ENCODE assay signal across 27 cellular contexts in the genomic region with DNA sequence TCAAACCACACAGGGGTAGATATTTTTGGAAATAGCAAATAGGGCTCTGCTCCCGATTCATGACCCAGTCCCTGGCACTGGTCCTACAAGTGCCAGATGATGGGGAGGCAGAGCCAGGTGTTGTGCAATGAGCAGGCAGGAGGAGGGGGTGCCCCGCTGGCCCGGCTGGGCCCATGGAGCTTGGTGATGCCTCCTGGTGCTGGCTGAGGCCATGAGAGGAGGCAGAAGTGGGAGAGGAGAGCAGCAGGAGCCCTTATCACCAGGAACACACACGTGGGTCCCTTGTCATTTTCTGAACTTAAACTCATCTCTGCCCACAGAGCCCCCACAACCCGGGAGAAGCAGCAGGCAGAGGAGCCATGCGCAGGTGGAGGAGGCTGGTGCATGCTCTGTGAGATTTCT.
DNase-seq lines count a peak whose midpoint lies in the region; ATAC-seq and TF ChIP-seq lines count a peak whose summit lies in the region.
"Had no signal": no experiment of that assay in that cellular context is flagged by ENCODE, and none has a peak within 500 bp of the region (broad histone marks: within the 10 kb centered on the region; RNA-seq: fewer than 3 reads in every experiment).

No MANE protein-coding gene starts in this region.

- in situ Hi-C loops in GM13977 (cut with MboI; ENCODE audit: low pct_unique_long_range_greater_than_20kb, low sequenced_read_pairs, unreplicated experiment) = no loop called here

- H3K36me3 Mint-ChIP-seq in activated T-cell treated with anti-CD3 and anti-CD28 coated beads, Interleukin-2, amount 50 U/mL, for 24 hours (ENCODE audit: low read depth) = no peaks in the 10 kb centered on the region
- H3K36me3 Mint-ChIP-seq: T-cell had no signal

- H3K23ac ChIP-seq in neuronal stem cell (ENCODE audit: low read depth, low read length, poor library complexity) = no peak overlapping the region

- no peak overlapping the region for H2BK12ac ChIP-seq in neuronal stem cell (ENCODE audit: low read length)

- H3K4me3 ChIP-seq in right atrium auricular region = no peak overlapping the region
- H3K4me3 ChIP-seq in neuronal stem cell (ENCODE audit: low read length in 2 of 2) = no peak overlapping the region
- H3K4me3 ChIP-seq: body of pancreas, esophagus muscularis mucosa, GM23248, PC-9, sigmoid colon had no signal

- H4K8ac ChIP-seq in neuronal stem cell (ENCODE audit: low read depth, low read length) = no peak overlapping the region

- intact Hi-C loops in Right ventricle myocardium inferior (cut with DNase I) (no loop called here), head of caudate nucleus (cut with DNase I) (no loop called here)

- no peak overlapping the region for H3K9ac ChIP-seq in neuronal stem cell (ENCODE audit: low read depth, low read length, poor library complexity)
- H3K9ac ChIP-seq: GM23248 had no signal

- ATAC-seq in Right ventricle myocardium inferior (peak; percentile 80), GM21390 (IDR thresholded peaks at IDR 0.05; ENCODE audit: unreplicated experiment) (no peak)
- ATAC-seq: activated CD8-positive, alpha-beta T cell treated with anti-CD3 and anti-CD28 coated beads, Interleukin-2, amount 10 ng/mL, durations not matched to agents 7 days and 5 days; body of pancreas; T-cell had no signal

- no peak overlapping the region for H2BK120ac ChIP-seq in neuronal stem cell (ENCODE audit: low read depth, low read length)

- no peak overlapping the region for H3K4me2 ChIP-seq in neuronal stem cell (ENCODE audit: insufficient read depth, low read length, poor library complexity, severe bottlenecking)
- H3K4me2 ChIP-seq: PC-9 had no signal

- H3K36me3 ChIP-seq in right atrium auricular region = no peaks in the 10 kb centered on the region
- H3K36me3 ChIP-seq in neuronal stem cell (replicated peaks in 1 of 2; ENCODE audit: control insufficient read depth in 2 of 2, insufficient read depth in 2 of 2, low read length in 2 of 2) = no peaks in the 10 kb centered on the region
- H3K36me3 ChIP-seq: BE2C, esophagus muscularis mucosa, sigmoid colon had no signal

- H3K27me3 Mint-ChIP-seq in activated T-cell treated with anti-CD3 and anti-CD28 coated beads, Interleukin-2, amount 50 U/mL, for 24 hours = peaks cover 18% of the 10 kb centered on the region

- peak overlapping the region; percentile 51 for H3K18ac ChIP-seq in neuronal stem cell (ENCODE audit: low read length)

- no peak overlapping the region for H4K91ac ChIP-seq in neuronal stem cell (ENCODE audit: low read depth, low read length, poor library complexity)

- H2BK15ac ChIP-seq in neuronal stem cell (ENCODE audit: low read length) = no peak overlapping the region

- no peak overlapping the region for H3K14ac ChIP-seq in neuronal stem cell (ENCODE audit: low read length)

- H2AFZ ChIP-seq in neuronal stem cell (ENCODE audit: low read length) = no peak overlapping the region
- H2AFZ ChIP-seq: GM23248, PC-9 had no signal

- H3K4ac ChIP-seq in neuronal stem cell (ENCODE audit: low read length) = no peak overlapping the region

- no peaks in the 10 kb centered on the region for H3K4me1 Mint-ChIP-seq in activated T-cell treated with anti-CD3 and anti-CD28 coated beads, Interleukin-2, amount 50 U/mL, for 24 hours (ENCODE audit: low read depth)
- H3K4me1 Mint-ChIP-seq: T-cell had no signal

- no peaks in the 10 kb centered on the region for H3K9me3 ChIP-seq in right atrium auricular region
- H3K9me3 ChIP-seq in neuronal stem cell (replicated peaks in 1 of 2; ENCODE audit: control insufficient read depth in 2 of 2, insufficient read depth in 1 of 2, low read depth in 1 of 2, low read length in 2 of 2) = no peaks in the 10 kb centered on the region
- H3K9me3 ChIP-seq: BE2C, body of pancreas, esophagus muscularis mucosa, sigmoid colon had no signal

- H2AK5ac ChIP-seq in neuronal stem cell (ENCODE audit: low read depth, low read length) = no peak overlapping the region

- H3K27ac ChIP-seq in right atrium auricular region (no peak overlapping the region), neuronal stem cell (replicated peaks; ENCODE audit: low read length) (no peak overlapping the region)
- H3K27ac ChIP-seq: body of pancreas, esophagus muscularis mucosa, GM23248, PC-9, sigmoid colon had no signal

- no peaks in the 10 kb centered on the region for H3K9me3 Mint-ChIP-seq in activated T-cell treated with anti-CD3 and anti-CD28 coated beads, Interleukin-2, amount 50 U/mL, for 24 hours

- no peak overlapping the region for H3K27ac Mint-ChIP-seq in activated T-cell treated with anti-CD3 and anti-CD28 coated beads, Interleukin-2, amount 50 U/mL, for 24 hours
- H3K27ac Mint-ChIP-seq: activated CD8-positive, alpha-beta T cell treated with anti-CD3 and anti-CD28 coated beads, Interleukin-2, amount 10 ng/mL, durations not matched to agents 7 days and 5 days; HFFc6; T-cell had no signal

- DNase-seq in Right ventricle myocardium inferior (ENCODE audit: missing footprints) (peak; percentile 72), right atrium auricular region (ENCODE audit: low spot score) (no peak), head of caudate nucleus (peak; percentile 36 to 92 (median 73)), neuronal stem cell (ENCODE audit: low spot score) (no peak), GM13977 (ENCODE audit: low spot score) (no peak)
- DNase-seq in activated T-cell treated with anti-CD3 and anti-CD28 coated beads, Interleukin-2, amount 50 U/mL, for 24 hours = no peak
- no peak for DNase-seq in stimulated activated CD4-positive, alpha-beta T cell treated with anti-CD3 and anti-CD28 coated beads, Interleukin-2, amount 100 ng/mL, for 48 hours
- DNase-seq: activated CD4-positive, CD25-positive, alpha-beta regulatory T cell treated with anti-CD3 and anti-CD28 coated beads, Interleukin-2, amount 50 U/mL, for 72 hours; activated CD8-positive, alpha-beta T cell treated with anti-CD3 and anti-CD28 coated beads, Interleukin-2, amount 10 ng/mL, durations not matched to agents 7 days and 5 days; activated gamma-delta T cell; activated T-cell treated with anti-CD3 and anti-CD28 coated beads for 4 hours; BE2C; body of pancreas; GF-D8; GM23248; HFFc6; kidney; mammary epithelial cell; NCI-H1105 treated with DMSO at 0.1 percent for 48 hours; NCI-H510A treated with DMSO at 0.1 percent for 48 hours; PC-9; sigmoid colon; stimulated activated CD4-positive, alpha-beta T cell treated with anti-CD3 and anti-CD28 coated beads, Interleukin-15, amount 100 ng/mL, for 24 hours; T-cell; trophoblast cell had no signal

- no peak overlapping the region for H3K4me3 Mint-ChIP-seq in activated T-cell treated with anti-CD3 and anti-CD28 coated beads, Interleukin-2, amount 50 U/mL, for 24 hours
- H3K4me3 Mint-ChIP-seq: activated CD8-positive, alpha-beta T cell treated with anti-CD3 and anti-CD28 coated beads, Interleukin-2, amount 10 ng/mL, durations not matched to agents 7 days and 5 days; HFFc6; T-cell had no signal

- H2BK5ac ChIP-seq in neuronal stem cell (ENCODE audit: low read length) = no peak overlapping the region

- no peaks in the 10 kb centered on the region for H3K27me3 ChIP-seq in right atrium auricular region
- H3K27me3 ChIP-seq in neuronal stem cell (ENCODE audit: control insufficient read depth in 3 of 3, insufficient read depth in 3 of 3, low read depth in 1 of 3, low read length in 3 of 3) = peaks cover 0 to 9% (median 0%) of the 10 kb centered on the region in 3 experiments
- H3K27me3 ChIP-seq: BE2C, body of pancreas, esophagus muscularis mucosa, sigmoid colon had no signal

- H3K4me1 ChIP-seq in right atrium auricular region = no peaks in the 10 kb centered on the region
- H3K4me1 ChIP-seq in neuronal stem cell (ENCODE audit: control insufficient read depth in 2 of 2, insufficient read depth in 1 of 2, low read depth in 1 of 2, low read length in 2 of 2) = no peaks in the 10 kb centered on the region
- H3K4me1 ChIP-seq: BE2C, body of pancreas, esophagus muscularis mucosa, sigmoid colon had no signal

- no peaks in the 10 kb centered on the region for H3K79me1 ChIP-seq in neuronal stem cell (ENCODE audit: low read depth, low read length)

- WGBS in neuronal stem cell (ENCODE audit: extremely low coverage in 2 of 2, insufficient read length in 2 of 2, insufficient replicate concordance in 1 of 2), 2 donors = no CpG with 5 or more reads among the region's 6 CpGs

- TF ChIP-seq CTCF in right atrium auricular region (IDR thresholded peaks at IDR 0.05) = no peak
- TF ChIP-seq CTCF in GM13977 (IDR thresholded peaks at IDR 0.05; ENCODE audit: extremely low read depth, insufficient read depth, missing control alignments) = no peak

Comparison
In these comparisons a context has a peak if more than half of its experiments do, and no peak if none do; other contexts are left out.
1. DNase-seq: peak in Right ventricle myocardium inferior (single experiment) and head of caudate nucleus (42 of 42); none in right atrium auricular region (single experiment), neuronal stem cell (single experiment), activated T-cell treated with anti-CD3 and anti-CD28 coated beads, Interleukin-2, amount 50 U/mL, for 24 hours (single experiment), GM13977 (single experiment) and stimulated activated CD4-positive, alpha-beta T cell treated with anti-CD3 and anti-CD28 coated beads, Interleukin-2, amount 100 ng/mL, for 48 hours (0 of 2).